ENCODE assay signal across 13 cellular contexts in the genomic region with DNA sequence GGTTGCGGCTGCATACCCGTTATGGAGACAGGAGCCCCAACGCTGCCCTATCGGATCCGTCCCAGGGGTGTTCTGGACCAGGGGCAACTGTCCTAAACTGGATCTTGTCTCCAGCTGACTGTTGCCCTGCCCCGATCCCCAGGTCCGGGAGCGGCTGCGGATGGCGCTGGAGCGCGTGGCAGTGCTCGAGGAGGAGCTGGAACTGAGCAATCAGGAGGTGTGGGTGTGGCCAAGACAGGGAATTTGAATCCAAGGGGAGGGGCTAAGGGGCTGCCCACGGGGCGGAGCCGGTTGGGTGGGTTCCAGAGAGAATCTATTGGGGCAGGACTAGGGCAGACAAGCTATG. TPM values are rescaled to one million over a fixed set of nuclear protein-coding genes. Genes with fewer than 3 reads are reported as not detected.
DNase-seq lines count a peak whose midpoint lies in the region; ATAC-seq, FAIRE-seq and TF ChIP-seq lines count a peak whose summit lies in the region.
"Had no signal": no experiment of that assay in that cellular context is flagged by ENCODE, and none has a peak within 500 bp of the region (broad histone marks: within the 10 kb centered on the region; RNA-seq: fewer than 3 reads in every experiment).

No MANE protein-coding gene starts in this region.

- no peak overlapping the region for H3K14ac ChIP-seq in H1 (ENCODE audit: insufficient read length)

- WGBS in H1 (ENCODE audit: extremely low coverage in 1 of 2, insufficient coverage in 1 of 2, insufficient read length in 1 of 2, insufficient replicate concordance in 2 of 2, low coverage in 1 of 2, low lambda C conversion rate in 2 of 2, missing lambda C conversion rate in 1 of 2), 2 experiments: 75% methylated on average over 16 of the region's 16 CpGs; no CpG with 5 or more reads in 1 of the 2 experiments

- H2AFZ ChIP-seq in H1 (ENCODE audit: low read length): no peak overlapping the region

- no peak overlapping the region for H4K8ac ChIP-seq in H1 (ENCODE audit: extremely low read depth, insufficient read depth, low read length)

- H3K4me1 ChIP-seq in H1 (replicated peaks in 1 of 4; ENCODE audit: control insufficient read depth in 3 of 4, insufficient read depth in 4 of 4, low read length in 3 of 4): peaks cover 4 to 19% (median 8%) of the 10 kb centered on the region in 4 experiments

- no peak overlapping the region for H3K23ac ChIP-seq in H1 (ENCODE audit: insufficient read length)

- H3K4me1 Mint-ChIP-seq in activated T-cell treated with anti-CD3 and anti-CD28 coated beads, Interleukin-2, amount 50 U/mL, for 72 hours (ENCODE audit: low read depth): peaks cover 22% of the 10 kb centered on the region

- H3K27me3 Mint-ChIP-seq in activated T-cell treated with anti-CD3 and anti-CD28 coated beads, Interleukin-2, amount 50 U/mL, for 72 hours (ENCODE audit: low read depth): no peaks in the 10 kb centered on the region

- no peak for ATAC-seq in activated T-cell treated with anti-CD3 and anti-CD28 coated beads, Interleukin-2, amount 50 U/mL, for 72 hours (replicated peaks in 1 of 2)
- ATAC-seq in sciatic nerve: no peak
- ATAC-seq in HG03097 (IDR thresholded peaks at IDR 0.05; ENCODE audit: low FRiP score, unreplicated experiment): no peak
- no peak for ATAC-seq in GM19463 (IDR thresholded peaks at IDR 0.05; ENCODE audit: unreplicated experiment)
- ATAC-seq: PC-3, upper lobe of right lung had no signal

- H2BK12ac ChIP-seq in H1 (ENCODE audit: low read depth, low read length): 0 out of 2 replicates have a peak overlapping the region, but pooled peaks have one; percentile 87

- H3K36me3 ChIP-seq in H1 (ENCODE audit: control insufficient read depth in 2 of 4, insufficient read depth in 4 of 4, low read length in 3 of 4): peaks cover 0 to 3% (median 0%) of the 10 kb centered on the region in 4 experiments; a peak in 1 of 8 replicates
- H3K36me3 ChIP-seq: upper lobe of right lung had no signal

- H3K9me3 Mint-ChIP-seq in activated T-cell treated with anti-CD3 and anti-CD28 coated beads, Interleukin-2, amount 50 U/mL, for 72 hours: no peaks in the 10 kb centered on the region
- H3K9me3 Mint-ChIP-seq: activated B cell treated with CpG ODN at 0.5 μM for 24 hours had no signal

- H4K91ac ChIP-seq in H1 (replicated peaks; ENCODE audit: insufficient read length, low read length): no peak overlapping the region

- peak overlapping the region; percentile 100; the same call in 1 of the 2 replicates for H2BK15ac ChIP-seq in H1 (ENCODE audit: low read length)

- H3K27ac Mint-ChIP-seq in activated T-cell treated with anti-CD3 and anti-CD28 coated beads, Interleukin-2, amount 50 U/mL, for 72 hours: no peak overlapping the region

- DNase-seq in activated T-cell treated with anti-CD3 and anti-CD28 coated beads, Interleukin-2, amount 50 U/mL, for 72 hours: no peak
- DNase-seq in activated T-cell treated with anti-CD3 and anti-CD28 coated beads, Interleukin-2, amount 50 U/mL, for 1 hour: no peak
- DNase-seq in NCI-H2196 treated with DMSO at 0.1 percent for 48 hours (lab: John Stamatoyannopoulos, UW; ENCODE audit: unreplicated experiment) (peak; percentile 73), H1 (ENCODE audit: low read depth in 1 of 2, low spot score in 2 of 2) (peak in 1 of 2 experiments; percentile 63), sciatic nerve (ENCODE audit: low spot score) (peak; percentile 62), hippocampal formation (lab: John Stamatoyannopoulos, UW) (no peak)
- DNase-seq: activated B cell treated with CpG ODN at 0.5 μM for 24 hours; activated effector memory CD4-positive, alpha-beta T cell treated with Interleukin-2 at 50 U/mL for 16 hours; PC-3; upper lobe of right lung had no signal

- H3K4me2 ChIP-seq in H1 (ENCODE audit: insufficient read depth in 1 of 2, low read depth in 2 of 2, low read length in 2 of 2): peak overlapping the region; percentile 93 to 98

- H3K79me2 ChIP-seq in H1 (ENCODE audit: control insufficient read depth in 1 of 2, insufficient read depth in 2 of 2, low read length in 2 of 2): no peaks in the 10 kb centered on the region

- no peak overlapping the region; the same call in 1 of the 2 replicates for H2AK5ac ChIP-seq in H1 (ENCODE audit: low read depth, low read length)

- no peaks in the 10 kb centered on the region; a peak in 2 of 7 replicates for H3K27me3 ChIP-seq in H1 (replicated peaks in 1 of 4; ENCODE audit: control insufficient read depth in 3 of 4, extremely low read depth in 1 of 4, insufficient read depth in 3 of 4, low read length in 3 of 4)
- H3K27me3 ChIP-seq: upper lobe of right lung had no signal

- peak overlapping the region; percentile 20 to 74 (median 52); a peak in 4 of 8 replicates for H3K4me3 ChIP-seq in H1 (ENCODE audit: extremely low read depth in 1 of 4, insufficient read depth in 2 of 4, low read depth in 3 of 4, low read length in 4 of 4)

- peak overlapping the region; percentile 60 for H3K18ac ChIP-seq in H1 (ENCODE audit: extremely low read depth, low read length)

- peaks cover 0 to 2% of the 10 kb centered on the region in 2 experiments for H4K20me1 ChIP-seq in H1 (replicated peaks in 1 of 2; ENCODE audit: control insufficient read depth in 1 of 2, insufficient read depth in 2 of 2, low read length in 2 of 2)

- H3K9me3 ChIP-seq in H1 (ENCODE audit: insufficient read depth in 2 of 2, low read depth in 1 of 2, low read length in 1 of 2): no peaks in the 10 kb centered on the region
- H3K9me3 ChIP-seq: upper lobe of right lung had no signal

- TF ChIP-seq POLR2A in H1 (IDR thresholded peaks at IDR 0.05; ENCODE audit: control extremely low read depth in 1 of 2, low read depth in 2 of 2, low read length in 2 of 2): no peak

- no peak for TF ChIP-seq EP300 in H1 (IDR thresholded peaks at IDR 0.05; ENCODE audit: borderline replicate concordance in 1 of 2, low read depth in 2 of 2, low read length in 2 of 2)

- no peak overlapping the region for H4K5ac ChIP-seq in H1 (ENCODE audit: insufficient read length, low read depth, low read length)

- no peak overlapping the region for H3K56ac ChIP-seq in H1 (replicated peaks; ENCODE audit: insufficient read length, low read depth, low read length)

- no peak overlapping the region for H2BK5ac ChIP-seq in H1 (ENCODE audit: low read depth, low read length)

- no peak overlapping the region for H3K27ac ChIP-seq in H1 (ENCODE audit: low read depth, low read length)
- H3K27ac ChIP-seq: upper lobe of right lung had no signal

- no peaks in the 10 kb centered on the region for H3K36me3 Mint-ChIP-seq in activated T-cell treated with anti-CD3 and anti-CD28 coated beads, Interleukin-2, amount 50 U/mL, for 72 hours (ENCODE audit: insufficient read depth in 2 of 2)

- TF ChIP-seq CTCF in H1 (IDR thresholded peaks at IDR 0.05; ENCODE audit: control extremely low read depth in 1 of 3, insufficient read depth in 1 of 3, low read depth in 1 of 3, low read length in 3 of 3): no peak

- H3K4ac ChIP-seq in H1 (replicated peaks; ENCODE audit: insufficient read length, low read depth, low read length): no peak overlapping the region

- H3K79me1 ChIP-seq in H1 (ENCODE audit: low read depth, low read length): no peaks in the 10 kb centered on the region

- CTCF ChIA-PET in H1 (lab: Charles Lee; ENCODE audit: partially characterized antibody): interaction anchor here (0.6 to 9.7 kb wide), 17 partner anchors 9 to 214 kb away, joined by 3 to 99 read pairs (median 5); a partner anchor contains a TSS

- H3K9ac ChIP-seq in H1 (replicated peaks in 1 of 4; ENCODE audit: extremely low read depth in 1 of 4, low read depth in 3 of 4, low read length in 3 of 4): no peak overlapping the region

- POLR2A ChIA-PET in H1 (lab: Charles Lee; ENCODE audit: partially characterized antibody): interaction anchor here (0.9 to 2.3 kb wide), 11 partner anchors 9 to 324 kb away, joined by 3 to 17 read pairs (median 5); a partner anchor contains a TSS

- intact Hi-C loops in sciatic nerve (cut with DNase I): no loop called here

- no peak for TF ChIP-seq RAD21 in H1 (IDR thresholded peaks at IDR 0.05 in 1 of 2, conservative IDR thresholded peaks at IDR 0.05 in 1 of 2; ENCODE audit: low read depth in 2 of 2, low read length in 2 of 2)

- H3K4me3 Mint-ChIP-seq in activated T-cell treated with anti-CD3 and anti-CD28 coated beads, Interleukin-2, amount 50 U/mL, for 72 hours: peak overlapping the region; percentile 88 to 98

- no peak overlapping the region for H2BK20ac ChIP-seq in H1 (ENCODE audit: low read length)

- H3K23me2 ChIP-seq in H1 (ENCODE audit: low read depth, low read length): peaks cover 13% of the 10 kb centered on the region

- H2BK120ac ChIP-seq in H1 (replicated peaks; ENCODE audit: low read depth, low read length): no peak overlapping the region

- FAIRE-seq in H1 (lab: Jason Lieb, UNC): no peak

RNA-seq across cellular contexts. Expression of a gene that starts 9.9 kb away (rescaled TPM):
- 1 to 10 TPM; 6.2 to 9.0 TPM for total RNA-seq in activated T-cell treated with anti-CD3 and anti-CD28 coated beads, Interleukin-2, amount 50 U/mL, for 72 hours
- 25.3 and 28.0 TPM in 2 replicates for total RNA-seq in H1 (2021; fragmentation: NEBNext Ultra II Directional; extraction: Animal tissue kit (Norgen Biotek cat#: 25700))
- 15.9 and 28.8 TPM in 2 replicates for polyA plus RNA-seq in H1 (2011; rRNA removed)
- 24.4 TPM for polyA plus RNA-seq in H1 (2011; cell fraction: cytosol; rRNA removed)
- 60.9 TPM for polyA plus RNA-seq in H1 (2011; cell fraction: nucleus; rRNA removed)
- 19.8 to 30.7 TPM (median 28.0 TPM) in 4 replicates for polyA plus RNA-seq in H1 (2012, experiment 1 of 2)
- polyA plus RNA-seq in H1 (2012, experiment 2 of 2): 23.3 TPM
- polyA plus RNA-seq in H1 (2013, experiment 1 of 2): 23.1 TPM
- 22.3 TPM for polyA plus RNA-seq in H1 (2013, experiment 2 of 2)
- 12.6 and 13.4 TPM in 2 replicates for polyA minus RNA-seq in H1 (2011; rRNA and poly(A)+ RNA removed)
- 15.0 TPM for polyA minus RNA-seq in H1 (2011; cell fraction: cytosol; rRNA and poly(A)+ RNA removed)
- polyA minus RNA-seq in H1 (2011; cell fraction: nucleus; rRNA and poly(A)+ RNA removed): 28.2 TPM
- 6.3 TPM for total RNA-seq in sciatic nerve

RNA-seq across cellular contexts. Expression of a gene that starts 10.3 kb away (rescaled TPM):
- 1 to 10 TPM; 2.2 to 2.9 TPM for total RNA-seq in activated T-cell treated with anti-CD3 and anti-CD28 coated beads, Interleukin-2, amount 50 U/mL, for 72 hours
- total RNA-seq in H1 (2021; fragmentation: NEBNext Ultra II Directional; extraction: Animal tissue kit (Norgen Biotek cat#: 25700)): 1.2 and 2.5 TPM in 2 replicates
- polyA plus RNA-seq in H1 (2011; rRNA removed): 4.6 and 10.0 TPM in 2 replicates
- 6.5 TPM for polyA plus RNA-seq in H1 (2011; cell fraction: cytosol; rRNA removed)
- 10.6 TPM for polyA plus RNA-seq in H1 (2011; cell fraction: nucleus; rRNA removed)
- polyA plus RNA-seq in H1 (2012, experiment 1 of 2): 1.4 to 3.3 TPM (median 2.6 TPM) in 4 replicates
- 1.8 TPM for polyA plus RNA-seq in H1 (2012, experiment 2 of 2)
- polyA plus RNA-seq in H1 (2013, experiment 1 of 2): 3.3 TPM
- 2.7 TPM for polyA plus RNA-seq in H1 (2013, experiment 2 of 2)
- polyA minus RNA-seq in H1 (2011; rRNA and poly(A)+ RNA removed): 0.63 and 1.6 TPM in 2 replicates
- 1.7 TPM for polyA minus RNA-seq in H1 (2011; cell fraction: cytosol; rRNA and poly(A)+ RNA removed)
- polyA minus RNA-seq in H1 (2011; cell fraction: nucleus; rRNA and poly(A)+ RNA removed): 7.8 TPM
- 0.67 TPM for total RNA-seq in sciatic nerve

RNA-seq across cellular contexts. Expression of a gene that starts 15.0 kb away (rescaled TPM):
- 1 to 10 TPM; 5.1 to 7.7 TPM for total RNA-seq in activated T-cell treated with anti-CD3 and anti-CD28 coated beads, Interleukin-2, amount 50 U/mL, for 72 hours
- 4.1 and 4.2 TPM in 2 replicates for total RNA-seq in H1 (2021; fragmentation: NEBNext Ultra II Directional; extraction: Animal tissue kit (Norgen Biotek cat#: 25700))
- polyA plus RNA-seq in H1 (2011; rRNA removed): 4.1 and 6.0 TPM in 2 replicates
- 4.6 TPM for polyA plus RNA-seq in H1 (2011; cell fraction: cytosol; rRNA removed)
- polyA plus RNA-seq in H1 (2011; cell fraction: nucleus; rRNA removed): 9.1 TPM
- polyA plus RNA-seq in H1 (2012, experiment 1 of 2): 1.7 to 7.5 TPM (median 4.9 TPM) in 4 replicates
- 2.1 TPM for polyA plus RNA-seq in H1 (2012, experiment 2 of 2)
- 1.8 TPM for polyA plus RNA-seq in H1 (2013, experiment 1 of 2)
- 2.8 TPM for polyA plus RNA-seq in H1 (2013, experiment 2 of 2)
- 1.6 and 2.4 TPM in 2 replicates for polyA minus RNA-seq in H1 (2011; rRNA and poly(A)+ RNA removed)
- polyA minus RNA-seq in H1 (2011; cell fraction: cytosol; rRNA and poly(A)+ RNA removed): not detected
- polyA minus RNA-seq in H1 (2011; cell fraction: nucleus; rRNA and poly(A)+ RNA removed): 3.5 TPM
- total RNA-seq in sciatic nerve: 9.8 TPM

RNA-seq across cellular contexts. Expression of a gene that starts 26.0 kb away (rescaled TPM):
- total RNA-seq in activated T-cell treated with anti-CD3 and anti-CD28 coated beads, Interleukin-2, amount 50 U/mL, for 72 hours: not detected
- 1.8 and 2.3 TPM in 2 replicates for total RNA-seq in H1 (2021; fragmentation: NEBNext Ultra II Directional; extraction: Animal tissue kit (Norgen Biotek cat#: 25700))
- polyA plus RNA-seq in H1 (2011; rRNA removed): 2.6 and 6.8 TPM in 2 replicates
- polyA plus RNA-seq in H1 (2011; cell fraction: cytosol; rRNA removed): 10.7 TPM
- polyA plus RNA-seq in H1 (2011; cell fraction: nucleus; rRNA removed): 7.4 TPM
- polyA plus RNA-seq in H1 (2012, experiment 1 of 2): 1.6 to 4.2 TPM (median 3.0 TPM) in 4 replicates
- 0.50 TPM for polyA plus RNA-seq in H1 (2012, experiment 2 of 2)
- polyA plus RNA-seq in H1 (2013, experiment 1 of 2): 5.9 TPM
- 6.1 TPM for polyA plus RNA-seq in H1 (2013, experiment 2 of 2)
- polyA minus RNA-seq in H1 (2011; rRNA and poly(A)+ RNA removed): 0.61 and 4.4 TPM in 2 replicates
- 1.6 TPM for polyA minus RNA-seq in H1 (2011; cell fraction: cytosol; rRNA and poly(A)+ RNA removed)
- 2.0 TPM for polyA minus RNA-seq in H1 (2011; cell fraction: nucleus; rRNA and poly(A)+ RNA removed)
- total RNA-seq in sciatic nerve: 5.1 TPM
- total RNA-seq: activated B cell treated with CpG ODN at 0.5 μM for 24 hours, epithelial cell of proximal tubule, PC-3 had no signal

RNA-seq across cellular contexts. Expression of a gene that starts 28.4 kb away (rescaled TPM):
- total RNA-seq in activated T-cell treated with anti-CD3 and anti-CD28 coated beads, Interleukin-2, amount 50 U/mL, for 72 hours: 1 to 10 TPM in 1 of 2 donors, under 1 TPM in 1; 0.96 to 1.5 TPM
- 11.3 and 12.6 TPM in 2 replicates for total RNA-seq in H1 (2021; fragmentation: NEBNext Ultra II Directional; extraction: Animal tissue kit (Norgen Biotek cat#: 25700))
- polyA plus RNA-seq in H1 (2011; rRNA removed): 13.3 and 21.5 TPM in 2 replicates
- 14.1 TPM for polyA plus RNA-seq in H1 (2011; cell fraction: cytosol; rRNA removed)
- 28.9 TPM for polyA plus RNA-seq in H1 (2011; cell fraction: nucleus; rRNA removed)
- polyA plus RNA-seq in H1 (2012, experiment 1 of 2): 9.4 to 14.2 TPM (median 13.5 TPM) in 4 replicates
- 6.2 TPM for polyA plus RNA-seq in H1 (2012, experiment 2 of 2)
- 9.1 TPM for polyA plus RNA-seq in H1 (2013, experiment 1 of 2)
- polyA plus RNA-seq in H1 (2013, experiment 2 of 2): 8.2 TPM
- 5.0 and 6.0 TPM in 2 replicates for polyA minus RNA-seq in H1 (2011; rRNA and poly(A)+ RNA removed)
- polyA minus RNA-seq in H1 (2011; cell fraction: cytosol; rRNA and poly(A)+ RNA removed): 5.9 TPM
- 14.8 TPM for polyA minus RNA-seq in H1 (2011; cell fraction: nucleus; rRNA and poly(A)+ RNA removed)
- total RNA-seq in sciatic nerve: 32.5 TPM
- total RNA-seq: activated B cell treated with CpG ODN at 0.5 μM for 24 hours had no signal

Comparison
In these comparisons a context has a peak if more than half of its experiments do, and no peak if none do; other contexts are left out.
1. DNase-seq: peak in NCI-H2196 treated with DMSO at 0.1 percent for 48 hours (single experiment) and sciatic nerve (single experiment); none in activated T-cell treated with anti-CD3 and anti-CD28 coated beads, Interleukin-2, amount 50 U/mL, for 72 hours (0 of 2), activated T-cell treated with anti-CD3 and anti-CD28 coated beads, Interleukin-2, amount 50 U/mL, for 1 hour (single experiment) and hippocampal formation (0 of 2).